Comparison of ENCODE assay signal across 21 cellular contexts in the genomic region with DNA sequence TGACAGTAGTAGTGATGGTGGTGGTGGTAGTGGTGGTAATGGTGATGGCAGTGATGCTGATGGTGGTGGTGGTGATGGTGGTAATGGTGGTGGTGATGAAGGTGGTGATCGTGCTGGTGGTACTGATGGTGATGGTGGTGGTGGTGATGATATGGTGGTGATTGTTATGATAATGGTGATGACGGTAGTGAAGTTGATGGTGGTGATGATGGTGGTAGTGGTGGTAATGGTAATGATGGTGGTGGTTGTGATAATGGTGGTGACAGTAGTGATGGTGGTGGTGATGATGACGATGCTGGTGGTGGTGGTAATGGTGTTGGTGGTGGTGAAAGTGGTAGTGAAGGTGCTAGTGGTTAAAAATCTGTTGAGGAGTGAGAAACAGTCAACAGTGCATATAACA.
DNase-seq lines count a peak whose midpoint lies in the region; ATAC-seq, FAIRE-seq and TF ChIP-seq lines count a peak whose summit lies in the region.
"Had no signal": no experiment of that assay in that cellular context is flagged by ENCODE, and none has a peak within 500 bp of the region (broad histone marks: within the 10 kb centered on the region; RNA-seq: fewer than 3 reads in every experiment).

No MANE protein-coding gene starts in this region.

- TF ChIP-seq POLR2A in HepG2 (IDR thresholded peaks at IDR 0.05; ENCODE audit: insufficient read depth in 1 of 2, low read depth in 2 of 2, low read length in 2 of 2) (no peak), right lobe of liver (IDR thresholded peaks at IDR 0.05) (no peak), K562 (conservative IDR thresholded peaks at IDR 0.05) (no peak)

- H3K4me1 ChIP-seq in HepG2 (ENCODE audit: insufficient read depth, low read length) (no peaks in the 10 kb centered on the region), right lobe of liver (peaks cover 0 to 9% (median 0%) of the 10 kb centered on the region in 4 donors), K562 (replicated peaks in 1 of 2; ENCODE audit: control insufficient read depth in 2 of 2, insufficient read depth in 2 of 2, low read length in 2 of 2) (no peaks in the 10 kb centered on the region), neuronal stem cell (ENCODE audit: control insufficient read depth in 2 of 2, insufficient read depth in 1 of 2, low read depth in 1 of 2, low read length in 2 of 2) (peaks cover 5 to 8% of the 10 kb centered on the region in 2 donors)

- in situ Hi-C loops in HepG2 (cut with HindIII; ENCODE audit: extremely low pct_ligation_motif_present, low pct_unique_long_range_greater_than_20kb), result no loop called here
- in situ Hi-C loops in K562 (cut with MboI), result no loop called here

- CTCF ChIA-PET in HepG2 (lab: Yijun Ruan, JAX; ENCODE audit: low intra/inter-chr PET ratio, low total read pairs), result no interaction called here
- CTCF ChIA-PET in K562 (lab: Yijun Ruan, JAX; ENCODE audit: low intra/inter-chr PET ratio), result no interaction called here

- H3K4ac ChIP-seq in neuronal stem cell (ENCODE audit: low read length), result no peak overlapping the region

- peak overlapping the region; percentile 35 for H3K23ac ChIP-seq in neuronal stem cell (ENCODE audit: low read depth, low read length, poor library complexity)

- H3K9me1 ChIP-seq in K562 (ENCODE audit: control insufficient read depth, insufficient read depth, low read length), result no peaks in the 10 kb centered on the region

- no peak overlapping the region for H2BK120ac ChIP-seq in neuronal stem cell (ENCODE audit: low read depth, low read length)

- H3K27me3 ChIP-seq in HepG2 (ENCODE audit: control insufficient read depth in 1 of 2, insufficient read depth in 2 of 2, low read length in 2 of 2) (peaks cover 0 to 10% of the 10 kb centered on the region in 2 experiments; a peak in 2 of 5 replicates), right lobe of liver (no peaks in the 10 kb centered on the region), K562 (ENCODE audit: control insufficient read depth in 2 of 2, insufficient read depth in 2 of 2, low read length in 2 of 2) (peaks cover 0 to 11% of the 10 kb centered on the region in 2 experiments; a peak in 3 of 5 replicates), neuronal stem cell (ENCODE audit: control insufficient read depth in 3 of 3, insufficient read depth in 3 of 3, low read depth in 1 of 3, low read length in 3 of 3) (no peaks in the 10 kb centered on the region)
- H3K27me3 ChIP-seq: BLaER1 treated with 17β-estradiol and CSF1 and Interleukin-3, amounts not matched to agents 10 nM and 100 nM had no signal

- H3K9ac ChIP-seq in HepG2 (ENCODE audit: insufficient read depth, low read depth, low read length) (no peak overlapping the region), K562 (ENCODE audit: insufficient read depth in 1 of 2, low read depth in 2 of 2, low read length in 2 of 2) (no peak overlapping the region), neuronal stem cell (ENCODE audit: low read depth, low read length, poor library complexity) (no peak overlapping the region)
- H3K9ac ChIP-seq: BLaER1 treated with 17β-estradiol and CSF1 and Interleukin-3, amounts not matched to agents 10 nM and 100 nM had no signal

- DNase-seq in HepG2 (ENCODE audit: low spot score) (no peak), right lobe of liver (no peak), K562 (ENCODE audit: extremely low read depth in 1 of 4, low spot score in 3 of 4) (no peak), neuronal stem cell (ENCODE audit: low spot score) (no peak), putamen (ENCODE audit: low spot score) (no peak), urothelium cell line (ENCODE audit: low spot score) (no peak), AG08396 (ENCODE audit: low spot score) (no peak)
- DNase-seq: 8988T; Calu3; CD8-positive, alpha-beta T cell; DMS 273 treated with DMSO at 0.1 percent for 48 hours; DMS53; DND-41; EL; H7; Kasumi-1; KG1 had no signal

- H2BK5ac ChIP-seq in neuronal stem cell (ENCODE audit: low read length), result no peak overlapping the region

- no peak for TF ChIP-seq RAD21 in HepG2 (CRISPR knock-in tag; IDR thresholded peaks at IDR 0.05)
- TF ChIP-seq RAD21 in K562 (CRISPR knock-in tag; conservative IDR thresholded peaks at IDR 0.05 in 1 of 2, IDR thresholded peaks at IDR 0.05 in 1 of 2), result no peak

- peak overlapping the region; percentile 20 for H4K91ac ChIP-seq in neuronal stem cell (ENCODE audit: low read depth, low read length, poor library complexity)

- no peak overlapping the region for H3K18ac ChIP-seq in neuronal stem cell (ENCODE audit: low read length)

- H2AK5ac ChIP-seq in neuronal stem cell (ENCODE audit: low read depth, low read length), result no peak overlapping the region

- no peak overlapping the region for H2BK12ac ChIP-seq in neuronal stem cell (ENCODE audit: low read length)

- H3K14ac ChIP-seq in neuronal stem cell (ENCODE audit: low read length), result no peak overlapping the region

- WGBS in HepG2 (ENCODE audit: low lambda C conversion rate), result 47% methylated on average over 3 of the region's 3 CpGs
- 83% methylated on average over 3 of the region's 3 CpGs for WGBS in right lobe of liver (ENCODE audit: insufficient coverage, low coverage, low lambda C conversion rate, missing lambda C conversion rate)
- WGBS in K562 (ENCODE audit: insufficient coverage, low coverage, missing lambda C conversion rate), result 0% methylated on average over 3 of the region's 3 CpGs
- WGBS in neuronal stem cell (ENCODE audit: extremely low coverage in 2 of 2, insufficient read length in 2 of 2, insufficient replicate concordance in 1 of 2), 2 donors, result 100% methylated on average over 1 of the region's 3 CpGs

- POLR2A ChIA-PET in HepG2 (lab: Yijun Ruan, JAX), result no interaction called here
- POLR2A ChIA-PET in K562 (lab: Yijun Ruan, JAX), result no interaction called here

- H3K79me2 ChIP-seq in HepG2 (ENCODE audit: insufficient read depth, low read length) (no peaks in the 10 kb centered on the region), K562 (ENCODE audit: control insufficient read depth, insufficient read depth, low read length) (no peaks in the 10 kb centered on the region)

- H3K4me2 ChIP-seq in HepG2 (ENCODE audit: low read depth, low read length) (no peak overlapping the region), K562 (ENCODE audit: insufficient read depth, low read length) (no peak overlapping the region), neuronal stem cell (ENCODE audit: insufficient read depth, low read length, poor library complexity, severe bottlenecking) (no peak overlapping the region)
- H3K4me2 ChIP-seq: BLaER1 treated with 17β-estradiol and CSF1 and Interleukin-3, amounts not matched to agents 10 nM and 100 nM; GM23338 had no signal

- no peak for FAIRE-seq in HepG2 (lab: Jason Lieb, UNC)
- FAIRE-seq in K562 (lab: Jason Lieb, UNC), result no peak
- no peak for FAIRE-seq in urothelium cell line (lab: Jason Lieb, UNC)
- FAIRE-seq: GM12878 had no signal

- H3K9me3 ChIP-seq in HepG2 (ENCODE audit: low read length) (peaks cover 12% of the 10 kb centered on the region; the same call in 1 of the 2 replicates), right lobe of liver (no peaks in the 10 kb centered on the region), K562 (replicated peaks; ENCODE audit: control insufficient read depth, insufficient read depth, low read depth, low read length) (no peaks in the 10 kb centered on the region), neuronal stem cell (replicated peaks in 1 of 2; ENCODE audit: control insufficient read depth in 2 of 2, insufficient read depth in 1 of 2, low read depth in 1 of 2, low read length in 2 of 2) (peaks cover 0 to 11% of the 10 kb centered on the region in 2 donors)

- intact Hi-C loops in HepG2 (cut with micrococcal nuclease; ENCODE audit: unreplicated experiment), result no loop called here
- intact Hi-C loops in right lobe of liver (cut with DNase I), result no loop called here
- intact Hi-C loops in K562 (cut with micrococcal nuclease), result no loop called here

- H3K27ac ChIP-seq in HepG2 (ENCODE audit: extremely low read length, insufficient read depth, low read length) (no peak overlapping the region), right lobe of liver (no peak overlapping the region), K562 (ENCODE audit: extremely low read depth, low read depth, low read length) (no peak overlapping the region), neuronal stem cell (replicated peaks; ENCODE audit: low read length) (no peak overlapping the region)
- H3K27ac ChIP-seq: BLaER1 treated with 17β-estradiol and CSF1 and Interleukin-3, amounts not matched to agents 10 nM and 100 nM; HL-60 had no signal

- no peak overlapping the region for H4K8ac ChIP-seq in neuronal stem cell (ENCODE audit: low read depth, low read length)

- no peak for ATAC-seq in HepG2
- no peak for ATAC-seq in right lobe of liver
- no peak for ATAC-seq in K562
- ATAC-seq: CD8-positive, alpha-beta T cell; GM12878; GM23338 had no signal

- TF ChIP-seq EP300 in HepG2 (IDR thresholded peaks at IDR 0.05; ENCODE audit: low read depth in 2 of 2, low read length in 2 of 2), result no peak
- no peak for TF ChIP-seq EP300 in HepG2 (CRISPR knock-in tag; IDR thresholded peaks at IDR 0.05; ENCODE audit: borderline replicate concordance)
- no peak for TF ChIP-seq EP300 in K562 (IDR thresholded peaks at IDR 0.05; ENCODE audit: low read length)

- H3K79me1 ChIP-seq in neuronal stem cell (ENCODE audit: low read depth, low read length), result no peaks in the 10 kb centered on the region

- no peak overlapping the region for H3K4me3 ChIP-seq in HepG2 (replicated peaks in 1 of 3; ENCODE audit: insufficient read depth in 1 of 3, low read depth in 2 of 3, low read length in 3 of 3)
- H3K4me3 ChIP-seq in right lobe of liver, result no peak overlapping the region
- H3K4me3 ChIP-seq in K562, result no peak overlapping the region
- H3K4me3 ChIP-seq in neuronal stem cell (ENCODE audit: low read length in 2 of 2), result no peak overlapping the region
- H3K4me3 ChIP-seq: BLaER1 treated with 17β-estradiol and CSF1 and Interleukin-3, amounts not matched to agents 10 nM and 100 nM; GM12878; GM23338 had no signal

- BruUV-seq in HepG2 (replicated peaks; lab: Mats Ljungman, UMichigan) (no TSS peak), K562 (replicated peaks; lab: Mats Ljungman, UMichigan) (no TSS peak)

- no peak overlapping the region for H2BK15ac ChIP-seq in neuronal stem cell (ENCODE audit: low read length)

- no peak overlapping the region for H2AFZ ChIP-seq in HepG2 (ENCODE audit: low read length)
- H2AFZ ChIP-seq in K562 (ENCODE audit: low read depth, low read length), result no peak overlapping the region
- no peak overlapping the region for H2AFZ ChIP-seq in neuronal stem cell (ENCODE audit: low read length)
- H2AFZ ChIP-seq: GM23338 had no signal

- H3K36me3 ChIP-seq in HepG2 (replicated peaks in 1 of 2; ENCODE audit: control insufficient read depth in 1 of 2, insufficient read depth in 2 of 2, low read length in 2 of 2) (no peaks in the 10 kb centered on the region), right lobe of liver (no peaks in the 10 kb centered on the region), K562 (ENCODE audit: control insufficient read depth, insufficient read depth, low read length) (no peaks in the 10 kb centered on the region), neuronal stem cell (replicated peaks in 1 of 2; ENCODE audit: control insufficient read depth in 2 of 2, insufficient read depth in 2 of 2, low read length in 2 of 2) (peaks cover 0 to 2% of the 10 kb centered on the region in 2 donors)

- TF ChIP-seq CTCF in HepG2 (CRISPR knock-in tag; IDR thresholded peaks at IDR 0.05) (no peak), right lobe of liver (IDR thresholded peaks at IDR 0.05) (no peak), K562 (IDR thresholded peaks at IDR 0.05 in 2 of 3, conservative IDR thresholded peaks at IDR 0.05 in 1 of 3; ENCODE audit: insufficient read depth in 2 of 3, low read depth in 1 of 3, low read length in 3 of 3) (no peak)

- H4K20me1 ChIP-seq in HepG2 (ENCODE audit: insufficient read depth, low read length) (no peaks in the 10 kb centered on the region), K562 (replicated peaks; ENCODE audit: control insufficient read depth, insufficient read depth, low read length) (no peaks in the 10 kb centered on the region)
